Comparison of ENCODE assay signal across 2 cellular contexts in the genomic region with DNA sequence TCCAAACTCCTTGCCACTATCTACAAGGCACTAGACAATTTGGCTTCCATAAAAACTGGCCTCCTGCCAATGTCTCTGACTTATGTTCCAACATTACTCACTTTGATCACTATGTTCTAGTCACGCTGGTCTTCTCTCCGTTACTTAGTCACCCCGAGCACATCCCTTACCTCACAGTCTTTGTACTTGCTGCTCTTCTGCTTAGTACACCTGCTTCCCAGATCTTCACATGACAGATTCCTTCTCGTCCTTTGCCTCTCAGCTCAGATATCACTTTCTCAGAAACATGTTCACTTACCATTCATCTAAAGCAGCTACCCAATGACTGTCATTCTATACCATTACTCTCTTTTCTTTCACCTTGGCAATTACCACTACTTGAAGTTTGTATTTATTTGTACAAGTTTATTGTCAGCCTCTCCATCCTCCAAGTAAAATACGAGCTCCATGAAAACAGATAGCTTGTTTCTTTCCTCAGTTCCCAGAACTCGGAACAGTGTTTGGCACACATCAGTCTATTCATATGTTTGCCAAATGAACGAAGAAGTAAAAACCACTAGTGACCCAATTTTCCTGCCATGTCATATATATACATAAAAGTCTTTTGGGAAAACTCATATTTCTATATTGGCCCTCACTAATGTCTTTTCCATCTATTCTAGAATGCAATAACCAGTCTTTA.
TF ChIP-seq lines count a peak whose summit lies in the region.

No MANE protein-coding gene starts in this region.

TF ChIP-seq in IMR-90, 13 proteins besides CTCF, POLR2A, EP300 and RAD21:
- TF ChIP-seq BHLHE40 (IDR thresholded peaks at IDR 0.05; ENCODE audit: low read depth, low read length) (no peak), FOS (IDR thresholded peaks at IDR 0.05; ENCODE audit: low read depth, low read length) (0 out of 2 replicates have a peak, but pooled peaks have one; percentile 11), RCOR1 (IDR thresholded peaks at IDR 0.05; ENCODE audit: insufficient replicate concordance, low read length) (peak; percentile 49)

TF ChIP-seq in GM12891, 5 proteins besides CTCF, POLR2A, EP300 and RAD21:
- TF ChIP-seq PAX5 (IDR thresholded peaks at IDR 0.05; ENCODE audit: insufficient read depth, low read length, severe bottlenecking) = no peak
- TF ChIP-seq SPI1 (IDR thresholded peaks at IDR 0.05; ENCODE audit: low read depth, low read length) = no peak
- no peak for TF ChIP-seq POLR2AphosphoS5 (IDR thresholded peaks at IDR 0.05; ENCODE audit: low read depth, low read length)
- TF ChIP-seq TAF1 (IDR thresholded peaks at IDR 0.05; ENCODE audit: low read depth, low read length) = no peak
- no peak for TF ChIP-seq POU2F2 (IDR thresholded peaks at IDR 0.05; ENCODE audit: low read depth, low read length)
